ENCODE assay signal across 18 cellular contexts in the genomic region with DNA sequence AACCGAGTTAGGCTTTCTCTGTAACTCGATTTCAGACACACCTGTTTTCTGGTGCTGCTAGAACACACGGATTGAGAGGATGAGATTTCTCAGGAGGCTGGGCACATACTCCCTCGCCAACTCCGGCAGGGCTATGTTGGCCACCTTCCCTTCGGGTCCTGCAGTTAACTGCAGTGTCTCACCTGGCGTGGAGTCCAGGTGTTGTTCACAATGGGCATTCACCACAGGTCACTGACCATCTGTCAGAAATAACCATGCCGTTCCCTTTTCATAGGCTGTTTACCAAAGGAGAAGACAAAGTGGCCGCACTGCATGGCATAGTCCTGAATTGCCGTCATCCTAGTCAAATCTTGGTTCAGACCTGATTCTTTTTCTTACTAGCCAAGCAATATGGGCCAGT. TPM values are rescaled to one million over a fixed set of nuclear protein-coding genes. Genes with fewer than 3 reads are reported as not detected.
DNase-seq lines count a peak whose midpoint lies in the region; ATAC-seq and TF ChIP-seq lines count a peak whose summit lies in the region.
"Had no signal": no experiment of that assay in that cellular context is flagged by ENCODE, and none has a peak within 500 bp of the region (broad histone marks: within the 10 kb centered on the region; RNA-seq: fewer than 3 reads in every experiment).

No MANE protein-coding gene starts in this region.

- peaks cover 3% of the 10 kb centered on the region for H3K4me1 Mint-ChIP-seq in type B pancreatic cell (ENCODE audit: unreplicated experiment)

- H3K27ac ChIP-seq in body of pancreas (no peak overlapping the region), neuronal stem cell (replicated peaks; ENCODE audit: low read length) (no peak overlapping the region)
- H3K27ac ChIP-seq: A549; BLaER1 treated with 17β-estradiol and CSF1 and Interleukin-3, amounts not matched to agents 10 nM and 100 nM; GM23248; KMS-11 had no signal

- H3K9me3 ChIP-seq in body of pancreas (no peaks in the 10 kb centered on the region), neuronal stem cell (replicated peaks in 1 of 2; ENCODE audit: control insufficient read depth in 2 of 2, insufficient read depth in 1 of 2, low read depth in 1 of 2, low read length in 2 of 2) (peaks cover 0 to 2% of the 10 kb centered on the region in 2 donors)
- H3K9me3 ChIP-seq: A549; BLaER1 treated with 17β-estradiol and CSF1 and Interleukin-3, amounts not matched to agents 10 nM and 100 nM; SK-N-SH had no signal

- H3K18ac ChIP-seq in neuronal stem cell (ENCODE audit: low read length) = no peak overlapping the region

- H3K4me3 ChIP-seq in body of pancreas = no peak overlapping the region
- H3K4me3 ChIP-seq in neuronal stem cell (ENCODE audit: low read length in 2 of 2) = no peak overlapping the region
- H3K4me3 ChIP-seq: A549; BLaER1 treated with 17β-estradiol and CSF1 and Interleukin-3, amounts not matched to agents 10 nM and 100 nM; GM23248 had no signal

- no peak overlapping the region for H3K14ac ChIP-seq in neuronal stem cell (ENCODE audit: low read length)

- H4K8ac ChIP-seq in neuronal stem cell (ENCODE audit: low read depth, low read length) = no peak overlapping the region

- H3K4me1 ChIP-seq in body of pancreas = peaks cover 19% of the 10 kb centered on the region
- H3K4me1 ChIP-seq in neuronal stem cell (ENCODE audit: control insufficient read depth in 2 of 2, insufficient read depth in 1 of 2, low read depth in 1 of 2, low read length in 2 of 2) = peaks cover 7 to 8% of the 10 kb centered on the region in 2 donors

- no peak overlapping the region for H2BK120ac ChIP-seq in neuronal stem cell (ENCODE audit: low read depth, low read length)

- DNase-seq in COLO668 (lab: John Stamatoyannopoulos, UW; ENCODE audit: unreplicated experiment) = peak; percentile 41
- peak; percentile 70 to 74 for DNase-seq in NCI-H526 (lab: John Stamatoyannopoulos, UW)
- DNase-seq in body of pancreas = peak in 2 of 4 donors; percentile 12 to 30
- DNase-seq in neuronal stem cell (ENCODE audit: low spot score) = no peak
- DNase-seq in type B pancreatic cell (ENCODE audit: extremely low spot score, unreplicated experiment) = no peak
- DNase-seq: CD8-positive, alpha-beta memory T cell; DMS79 treated with DMSO at 0.1 percent for 48 hours; GM23248; NCI-H1694; Right ventricle myocardium superior; SK-N-SH had no signal

- no peak overlapping the region for H3K23ac ChIP-seq in neuronal stem cell (ENCODE audit: low read depth, low read length, poor library complexity)

- no peak overlapping the region for H3K4ac ChIP-seq in neuronal stem cell (ENCODE audit: low read length)

- H3K4me2 ChIP-seq in neuronal stem cell (ENCODE audit: insufficient read depth, low read length, poor library complexity, severe bottlenecking) = no peak overlapping the region
- H3K4me2 ChIP-seq: A549; BLaER1 treated with 17β-estradiol and CSF1 and Interleukin-3, amounts not matched to agents 10 nM and 100 nM; KMS-11; SK-N-SH had no signal

- no peak overlapping the region for H4K91ac ChIP-seq in neuronal stem cell (ENCODE audit: low read depth, low read length, poor library complexity)

- H2BK12ac ChIP-seq in neuronal stem cell (ENCODE audit: low read length) = no peak overlapping the region

- no peak overlapping the region for H2AFZ ChIP-seq in neuronal stem cell (ENCODE audit: low read length)
- H2AFZ ChIP-seq: GM23248 had no signal

- peaks cover 33% of the 10 kb centered on the region for H3K27me3 Mint-ChIP-seq in type B pancreatic cell

- H3K27me3 ChIP-seq in body of pancreas = no peaks in the 10 kb centered on the region
- H3K27me3 ChIP-seq in neuronal stem cell (ENCODE audit: control insufficient read depth in 3 of 3, insufficient read depth in 3 of 3, low read depth in 1 of 3, low read length in 3 of 3) = peaks cover 7 to 32% (median 31%) of the 10 kb centered on the region in 3 experiments

- H3K36me3 ChIP-seq in body of pancreas (replicated peaks in 1 of 2; ENCODE audit: insufficient read depth in 1 of 2, low read depth in 2 of 2) (no peaks in the 10 kb centered on the region), neuronal stem cell (replicated peaks in 1 of 2; ENCODE audit: control insufficient read depth in 2 of 2, insufficient read depth in 2 of 2, low read length in 2 of 2) (peaks cover 2 to 18% of the 10 kb centered on the region in 2 donors)

- H2BK5ac ChIP-seq in neuronal stem cell (ENCODE audit: low read length) = peak overlapping the region; percentile 69

- no peak overlapping the region for H3K9ac ChIP-seq in neuronal stem cell (ENCODE audit: low read depth, low read length, poor library complexity)
- H3K9ac ChIP-seq: BLaER1 treated with 17β-estradiol and CSF1 and Interleukin-3, amounts not matched to agents 10 nM and 100 nM; GM23248; KMS-11; SK-N-SH had no signal

- no peak overlapping the region for H3K4me3 Mint-ChIP-seq in type B pancreatic cell

- H3K27ac Mint-ChIP-seq in type B pancreatic cell = no peak overlapping the region

- TF ChIP-seq CTCF in body of pancreas (IDR thresholded peaks at IDR 0.05) (no peak), type B pancreatic cell (conservative IDR thresholded peaks at IDR 0.05) (no peak)

- H3K79me1 ChIP-seq in neuronal stem cell (ENCODE audit: low read depth, low read length) = no peaks in the 10 kb centered on the region

- H3K36me3 Mint-ChIP-seq in type B pancreatic cell = peaks cover 7% of the 10 kb centered on the region
- H3K36me3 Mint-ChIP-seq: CD8-positive, alpha-beta memory T cell had no signal

- intact Hi-C loops in body of pancreas (cut with DNase I) = no loop called here

- no peak overlapping the region for H2BK15ac ChIP-seq in neuronal stem cell (ENCODE audit: low read length)

- no peak for TF ChIP-seq POLR2A in body of pancreas (IDR thresholded peaks at IDR 0.05)

- H3K9me3 Mint-ChIP-seq in type B pancreatic cell = no peaks in the 10 kb centered on the region
- H3K9me3 Mint-ChIP-seq: CD8-positive, alpha-beta memory T cell had no signal

- ATAC-seq in body of pancreas (peak; percentile 28), HG03521 (IDR thresholded peaks at IDR 0.05; ENCODE audit: unreplicated experiment) (no peak), GM19023 (IDR thresholded peaks at IDR 0.05; ENCODE audit: unreplicated experiment) (no peak)
- ATAC-seq: A549, HCT116, Panc1 had no signal

- no peak overlapping the region for H2AK5ac ChIP-seq in neuronal stem cell (ENCODE audit: low read depth, low read length)

- 30 to 34% methylated on average over 9 to 10 of the region's 10 CpGs for WGBS in body of pancreas, 2 donors
- WGBS in neuronal stem cell (ENCODE audit: extremely low coverage in 2 of 2, insufficient read length in 2 of 2, insufficient replicate concordance in 1 of 2), 2 donors = no CpG with 5 or more reads among the region's 10 CpGs

RNA-seq across cellular contexts. Expression of gene KCNH3, which starts 5.5 kb away (rescaled TPM):
- total RNA-seq in body of pancreas (1 to 10 TPM; 1.3 to 1.6 TPM), type B pancreatic cell (ENCODE audit: low replicate concordance) (0.72 and 1.8 TPM in 2 replicates)
- 0.36 TPM for polyA plus RNA-seq in neuronal stem cell (2013, experiment 1 of 2)
- polyA plus RNA-seq in neuronal stem cell (2013, experiment 2 of 2) = 0.40 TPM
- total RNA-seq: GM23248 had no signal

RNA-seq across cellular contexts. Expression of gene MCRS1, which starts 34.6 kb away (rescaled TPM):
- total RNA-seq in body of pancreas (10 to 100 TPM; 34.2 to 49.8 TPM), type B pancreatic cell (ENCODE audit: low replicate concordance) (60.6 and 61.8 TPM in 2 replicates)
- polyA plus RNA-seq in neuronal stem cell (2013, experiment 1 of 2) = 68.8 TPM
- polyA plus RNA-seq in neuronal stem cell (2013, experiment 2 of 2) = 67.4 TPM

Comparison
In these comparisons a context has a peak if more than half of its experiments do, and no peak if none do; other contexts are left out.
1. DNase-seq: peak in COLO668 (single experiment) and NCI-H526 (2 of 2); none in neuronal stem cell (single experiment) and type B pancreatic cell (single experiment).